8 cellular contexts compared by ENCODE assay signal in the genomic region with DNA sequence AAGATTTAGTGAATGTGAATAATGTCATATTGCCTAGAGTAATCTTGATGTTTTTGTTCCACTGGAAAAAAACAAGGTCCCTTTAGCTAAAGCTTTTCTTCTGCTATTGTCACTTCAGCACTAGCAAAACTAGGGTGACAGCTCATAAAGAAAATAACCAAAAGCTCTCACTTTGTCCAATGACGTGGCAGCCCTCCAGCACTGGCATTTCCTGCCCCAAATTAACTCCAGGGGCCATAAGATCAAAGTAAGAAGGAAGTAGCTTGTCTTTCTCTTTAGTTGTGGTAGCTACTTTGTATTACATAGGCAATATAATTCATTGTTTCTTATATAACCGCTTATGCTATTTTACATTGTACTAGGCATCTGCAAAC. TPM values are rescaled to one million over a fixed set of nuclear protein-coding genes. Genes with fewer than 3 reads are reported as not detected.
DNase-seq lines count a peak whose midpoint lies in the region; TF ChIP-seq lines count a peak whose summit lies in the region.

No MANE protein-coding gene starts in this region.

- H3K36me3 Mint-ChIP-seq in activated CD4-positive, alpha-beta memory T cell treated with anti-CD3 and anti-CD28 coated beads, Interleukin-2, amount 10 ng/mL, durations not matched to agents 7 days and 5 days (ENCODE audit: low read depth) = no peaks in the 10 kb centered on the region
- no peaks in the 10 kb centered on the region for H3K36me3 Mint-ChIP-seq in endodermal cell (ENCODE audit: low read depth)

- H4K20me1 ChIP-seq in MM.1S (ENCODE audit: insufficient read depth, low read length) (no peaks in the 10 kb centered on the region), smooth muscle cell (ENCODE audit: low read depth) (no peaks in the 10 kb centered on the region)

- POLR2A ChIA-PET in activated CD4-positive, alpha-beta memory T cell treated with anti-CD3 and anti-CD28 coated beads, Interleukin-2, amount 10 ng/mL, durations not matched to agents 7 days and 5 days (lab: Charles Lee) = interaction anchor here (0.6 to 2.4 kb wide), 5 partner anchors 9 to 150 kb away, joined by 3 to 6 read pairs (median 5); partner anchors contain the start of gene LRRN3

- CTCF ChIA-PET in activated CD4-positive, alpha-beta memory T cell treated with anti-CD3 and anti-CD28 coated beads, Interleukin-2, amount 10 ng/mL, durations not matched to agents 7 days and 5 days (lab: Charles Lee) = interaction anchor here (0.8 to 1.1 kb wide), 3 partner anchors 9 to 48 kb away, joined by 3 to 8 read pairs (median 5); no protein-coding TSS in a partner anchor

- 81 to 100% methylated on average over 1 to 2 of the region's 2 CpGs for WGBS in endodermal cell (ENCODE audit: insufficient coverage in 1 of 2, insufficient read length in 1 of 2), 2 experiments
- 29% methylated on average over 2 of the region's 2 CpGs for WGBS in smooth muscle cell (ENCODE audit: low lambda C conversion rate)

- H3K9me3 ChIP-seq in HAP-1 (no peaks in the 10 kb centered on the region), MM.1S (replicated peaks; ENCODE audit: insufficient read depth, low read length) (no peaks in the 10 kb centered on the region), endodermal cell (ENCODE audit: control insufficient read depth, low read length) (no peaks in the 10 kb centered on the region), smooth muscle cell (replicated peaks; ENCODE audit: low read depth) (no peaks in the 10 kb centered on the region)

- TF ChIP-seq CTCF in GM10266 (IDR thresholded peaks at IDR 0.05; ENCODE audit: control insufficient read depth, insufficient read depth, low read depth, missing control alignments) (no peak), MM.1S (IDR thresholded peaks at IDR 0.05; ENCODE audit: low read length) (no peak), endodermal cell (conservative IDR thresholded peaks at IDR 0.05) (no peak), smooth muscle cell (IDR thresholded peaks at IDR 0.05; ENCODE audit: borderline replicate concordance, insufficient read depth, poor library complexity, severe bottlenecking) (no peak)

- H2AFZ ChIP-seq in MM.1S (ENCODE audit: low read length) = no peak overlapping the region
- peak overlapping the region; percentile 36 for H2AFZ ChIP-seq in smooth muscle cell (ENCODE audit: low read depth)

- no peaks in the 10 kb centered on the region for H3K27me3 ChIP-seq in HAP-1 (ENCODE audit: low read depth)
- H3K27me3 ChIP-seq in MM.1S (replicated peaks; ENCODE audit: insufficient read depth, low read length) = no peaks in the 10 kb centered on the region
- H3K27me3 ChIP-seq in endodermal cell (ENCODE audit: control insufficient read depth, insufficient read depth, low read length, poor library complexity, severe bottlenecking) = no peaks in the 10 kb centered on the region
- no peaks in the 10 kb centered on the region for H3K27me3 ChIP-seq in smooth muscle cell (ENCODE audit: low read depth)
- no peaks in the 10 kb centered on the region for H3K27me3 ChIP-seq in H7 (ENCODE audit: control insufficient read depth, insufficient read depth, low read length)

- DNase-seq in GM10266 (ENCODE audit: extremely low spot score) = peak; percentile 20
- DNase-seq in HAP-1 (ENCODE audit: low spot score in 2 of 2) = peak; percentile 86 to 97
- DNase-seq in MM.1S = peak; percentile 66
- peak; percentile 70 for DNase-seq in activated CD4-positive, alpha-beta memory T cell treated with anti-CD3 and anti-CD28 coated beads, Interleukin-2, amount 10 ng/mL, durations not matched to agents 7 days and 5 days
- DNase-seq in endodermal cell = no peak
- no peak for DNase-seq in smooth muscle cell (lab: John Stamatoyannopoulos, UW; ENCODE audit: unreplicated experiment)
- no peak for DNase-seq in NCI-H1092 treated with DMSO at 0.1 percent for 48 hours (lab: John Stamatoyannopoulos, UW)
- no peak for DNase-seq in H7

- in situ Hi-C loops in HAP-1 (cut with MboI; ENCODE audit: low sequenced_read_pairs) = no loop called here

- peak overlapping the region; percentile 81 for H3K27ac Mint-ChIP-seq in activated CD4-positive, alpha-beta memory T cell treated with anti-CD3 and anti-CD28 coated beads, Interleukin-2, amount 10 ng/mL, durations not matched to agents 7 days and 5 days
- H3K27ac Mint-ChIP-seq in endodermal cell = no peak overlapping the region

- H3K79me2 ChIP-seq in MM.1S (ENCODE audit: low read length) (no peaks in the 10 kb centered on the region), smooth muscle cell (ENCODE audit: low read depth) (no peaks in the 10 kb centered on the region)

- no peaks in the 10 kb centered on the region for H3F3A ChIP-seq in MM.1S (ENCODE audit: insufficient read depth, low read length)
- H3F3A ChIP-seq in smooth muscle cell (ENCODE audit: low read depth) = peaks cover 6% of the 10 kb centered on the region

- peak overlapping the region; percentile 23 for H3K4me3 Mint-ChIP-seq in activated CD4-positive, alpha-beta memory T cell treated with anti-CD3 and anti-CD28 coated beads, Interleukin-2, amount 10 ng/mL, durations not matched to agents 7 days and 5 days
- H3K4me3 Mint-ChIP-seq in endodermal cell = no peak overlapping the region

- H3K4me1 ChIP-seq in HAP-1 = peaks cover 26% of the 10 kb centered on the region
- H3K4me1 ChIP-seq in MM.1S (ENCODE audit: low read length) = peaks cover 6% of the 10 kb centered on the region; the same call in 1 of the 2 replicates
- H3K4me1 ChIP-seq in endodermal cell (ENCODE audit: control insufficient read depth, insufficient read depth, low read length) = no peaks in the 10 kb centered on the region
- peaks cover 30% of the 10 kb centered on the region for H3K4me1 ChIP-seq in smooth muscle cell (ENCODE audit: low read depth)

- H3K36me3 ChIP-seq in HAP-1 (replicated peaks) (no peaks in the 10 kb centered on the region), MM.1S (replicated peaks; ENCODE audit: insufficient read depth, low read length) (no peaks in the 10 kb centered on the region), endodermal cell (ENCODE audit: control insufficient read depth, insufficient read depth, low read length) (no peaks in the 10 kb centered on the region), smooth muscle cell (ENCODE audit: low read depth) (no peaks in the 10 kb centered on the region), H7 (replicated peaks; ENCODE audit: control insufficient read depth, insufficient read depth, low read length) (no peaks in the 10 kb centered on the region)

- peak overlapping the region; percentile 1; the same call in 1 of the 2 replicates for H3K27ac ChIP-seq in MM.1S (ENCODE audit: low read length)
- peak overlapping the region; percentile 25 for H3K27ac ChIP-seq in endodermal cell (ENCODE audit: low read depth, low read length)
- H3K27ac ChIP-seq in smooth muscle cell (ENCODE audit: low read depth) = peak overlapping the region; percentile 87

- no peaks in the 10 kb centered on the region for H3K9me2 ChIP-seq in MM.1S (replicated peaks; ENCODE audit: insufficient read depth, low read length)

- H3K9me3 Mint-ChIP-seq in activated CD4-positive, alpha-beta memory T cell treated with anti-CD3 and anti-CD28 coated beads, Interleukin-2, amount 10 ng/mL, durations not matched to agents 7 days and 5 days = no peaks in the 10 kb centered on the region
- no peaks in the 10 kb centered on the region for H3K9me3 Mint-ChIP-seq in endodermal cell

- H3K4me1 Mint-ChIP-seq in activated CD4-positive, alpha-beta memory T cell treated with anti-CD3 and anti-CD28 coated beads, Interleukin-2, amount 10 ng/mL, durations not matched to agents 7 days and 5 days = peaks cover 20% of the 10 kb centered on the region
- H3K4me1 Mint-ChIP-seq in endodermal cell = peaks cover 2% of the 10 kb centered on the region

- H3K4me3 ChIP-seq in HAP-1 (no peak overlapping the region), MM.1S (ENCODE audit: low read length) (no peak overlapping the region), endodermal cell (ENCODE audit: low read length) (no peak overlapping the region), smooth muscle cell (no peak overlapping the region), H7 (ENCODE audit: insufficient read depth, low read depth, low read length) (no peak overlapping the region)

- H3K4me2 ChIP-seq in MM.1S (ENCODE audit: low read depth, low read length) = no peak overlapping the region
- peak overlapping the region; percentile 60 for H3K4me2 ChIP-seq in smooth muscle cell

- no peaks in the 10 kb centered on the region for H3K27me3 Mint-ChIP-seq in activated CD4-positive, alpha-beta memory T cell treated with anti-CD3 and anti-CD28 coated beads, Interleukin-2, amount 10 ng/mL, durations not matched to agents 7 days and 5 days
- no peaks in the 10 kb centered on the region for H3K27me3 Mint-ChIP-seq in endodermal cell (ENCODE audit: insufficient read depth)

- H3K9ac ChIP-seq in MM.1S (ENCODE audit: low read length) (no peak overlapping the region), endodermal cell (ENCODE audit: extremely low read depth, low read length, poor library complexity, severe bottlenecking) (no peak overlapping the region), smooth muscle cell (ENCODE audit: low read depth) (peak overlapping the region; percentile 42)

RNA-seq across cellular contexts. Expression of gene LRRN3, which starts 47.3 kb away (rescaled TPM):
- 10 to 100 TPM; 18.0 to 19.2 TPM for total RNA-seq in activated CD4-positive, alpha-beta memory T cell treated with anti-CD3 and anti-CD28 coated beads, Interleukin-2, amount 10 ng/mL, durations not matched to agents 7 days and 5 days
- total RNA-seq in endodermal cell = 1 to 10 TPM in 1 of 2 donors, not detected in 1; 1.3 TPM
- polyA plus RNA-seq in endodermal cell (2013, experiment 1 of 2) = 45.1 TPM
- polyA plus RNA-seq in endodermal cell (2013, experiment 2 of 2) = 44.2 TPM
- total RNA-seq in smooth muscle cell = 4.5 and 7.7 TPM in 2 replicates
- 2.5 and 5.8 TPM in 2 replicates for polyA plus RNA-seq in smooth muscle cell
- total RNA-seq in H7 (2014; rRNA removed; shearing (Covaris generic)) = 0.15 and 0.31 TPM in 2 replicates

Comparison
In these comparisons a context has a peak if more than half of its experiments do, and no peak if none do; other contexts are left out.
1. DNase-seq: peak in GM10266 (single experiment), HAP-1 (2 of 2), MM.1S (single experiment) and activated CD4-positive, alpha-beta memory T cell treated with anti-CD3 and anti-CD28 coated beads, Interleukin-2, amount 10 ng/mL, durations not matched to agents 7 days and 5 days (single experiment); none in endodermal cell (single experiment), smooth muscle cell (single experiment), NCI-H1092 treated with DMSO at 0.1 percent for 48 hours (single experiment) and H7 (single experiment).
2. H3K27ac ChIP-seq: peak in every context shown above with its lines; median percentile 87 in smooth muscle cell; 25 in endodermal cell; 1 in MM.1S.